9 cellular contexts compared by ENCODE assay signal in genomic region chr11:73660497-73661034, GRCh38. TPM values are rescaled to one million over a fixed set of nuclear protein-coding genes. Genes with fewer than 3 reads are reported as not detected.
DNase-seq lines count a peak whose midpoint lies in the region; ATAC-seq and TF ChIP-seq lines count a peak whose summit lies in the region.
"Had no signal": no experiment of that assay in that cellular context is flagged by ENCODE, and none has a peak within 500 bp of the region (broad histone marks: within the 10 kb centered on the region; RNA-seq: fewer than 3 reads in every experiment).

No MANE protein-coding gene starts in this region.

- no peak overlapping the region for H3K27ac ChIP-seq in duodenal mucosa (ENCODE audit: low read depth, low read length)

- peak overlapping the region; percentile 55 for H3K4me3 Mint-ChIP-seq in natural killer cell treated with Interleukin-12 subunit alpha and Interleukin-12 subunit beta and Interleukin-15 and Interleukin-18, amount 100 ng/mL, for 72 hours
- H3K4me3 Mint-ChIP-seq: activated CD8-positive, alpha-beta memory T cell treated with anti-CD3 and anti-CD28 coated beads, Interleukin-2, amount 10 ng/mL, durations not matched to agents 7 days and 5 days had no signal

- H3K27ac Mint-ChIP-seq in natural killer cell treated with Interleukin-12 subunit alpha and Interleukin-12 subunit beta and Interleukin-15 and Interleukin-18, amount 100 ng/mL, for 72 hours = no peak overlapping the region
- H3K27ac Mint-ChIP-seq: activated CD8-positive, alpha-beta memory T cell treated with anti-CD3 and anti-CD28 coated beads, Interleukin-2, amount 10 ng/mL, durations not matched to agents 7 days and 5 days had no signal

- TF ChIP-seq CTCF in AG09309 (IDR thresholded peaks at IDR 0.05; ENCODE audit: control insufficient read depth, insufficient read depth, low read depth, low read length, missing control alignments) (no peak), GM10266 (IDR thresholded peaks at IDR 0.05; ENCODE audit: control insufficient read depth, insufficient read depth, low read depth, missing control alignments) (no peak)

- H3K4me1 Mint-ChIP-seq in natural killer cell treated with Interleukin-12 subunit alpha and Interleukin-12 subunit beta and Interleukin-15 and Interleukin-18, amount 100 ng/mL, for 72 hours (ENCODE audit: low read depth in 2 of 2) = peaks cover 0 to 10% of the 10 kb centered on the region in 2 donors

- H3K4me3 ChIP-seq in AG09309 (ENCODE audit: control insufficient read depth, low read depth, low read length) = peak overlapping the region; percentile 39
- H3K4me3 ChIP-seq in duodenal mucosa (ENCODE audit: low read depth in 1 of 2, low read length in 2 of 2) = peak overlapping the region; percentile 42 to 52

- no peaks in the 10 kb centered on the region for H3K36me3 Mint-ChIP-seq in natural killer cell treated with Interleukin-12 subunit alpha and Interleukin-12 subunit beta and Interleukin-15 and Interleukin-18, amount 100 ng/mL, for 72 hours
- H3K36me3 Mint-ChIP-seq: activated CD8-positive, alpha-beta memory T cell treated with anti-CD3 and anti-CD28 coated beads, Interleukin-2, amount 10 ng/mL, durations not matched to agents 7 days and 5 days had no signal

- no peak for DNase-seq in AG09309 (ENCODE audit: low read depth)
- no peak for DNase-seq in natural killer cell treated with Interleukin-12 subunit alpha and Interleukin-12 subunit beta and Interleukin-15 and Interleukin-18, amount 100 ng/mL, for 72 hours (ENCODE audit: low spot score)
- no peak for DNase-seq in SW480 (ENCODE audit: low spot score)
- DNase-seq in GDM1 (lab: John Stamatoyannopoulos, UW) = no peak
- no peak for DNase-seq in GM10266 (ENCODE audit: extremely low spot score)

- no peaks in the 10 kb centered on the region for H3K9me3 ChIP-seq in duodenal mucosa (ENCODE audit: control insufficient read depth in 1 of 2, low read length in 2 of 2)

- peaks cover 0 to 6% of the 10 kb centered on the region in 2 donors for H3K27me3 Mint-ChIP-seq in natural killer cell treated with Interleukin-12 subunit alpha and Interleukin-12 subunit beta and Interleukin-15 and Interleukin-18, amount 100 ng/mL, for 72 hours
- H3K27me3 Mint-ChIP-seq: activated CD8-positive, alpha-beta memory T cell treated with anti-CD3 and anti-CD28 coated beads, Interleukin-2, amount 10 ng/mL, durations not matched to agents 7 days and 5 days had no signal

- ATAC-seq in HG03342 (IDR thresholded peaks at IDR 0.05; ENCODE audit: unreplicated experiment) (peak; percentile 16), GM21529 (IDR thresholded peaks at IDR 0.05; ENCODE audit: unreplicated experiment) (no peak)
- peak in 1 of 2 donors; percentile 6 for ATAC-seq in natural killer cell treated with Interleukin-12 subunit alpha and Interleukin-12 subunit beta and Interleukin-15 and Interleukin-18, amount 100 ng/mL, for 72 hours

- no peaks in the 10 kb centered on the region for H3K9me3 Mint-ChIP-seq in natural killer cell treated with Interleukin-12 subunit alpha and Interleukin-12 subunit beta and Interleukin-15 and Interleukin-18, amount 100 ng/mL, for 72 hours

- peaks cover 5 to 11% of the 10 kb centered on the region in 2 donors for H3K4me1 ChIP-seq in duodenal mucosa (ENCODE audit: control insufficient read depth in 1 of 2, insufficient read depth in 2 of 2, low read length in 2 of 2)

- no peaks in the 10 kb centered on the region for H3K36me3 ChIP-seq in duodenal mucosa (ENCODE audit: control insufficient read depth in 1 of 2, insufficient read depth in 2 of 2, low read length in 2 of 2)

- H3K9ac ChIP-seq in duodenal mucosa (ENCODE audit: low read depth in 1 of 2, low read length in 2 of 2) = peak overlapping the region in 1 of 2 donors; percentile 35

- H3K27me3 ChIP-seq in duodenal mucosa (ENCODE audit: control insufficient read depth in 1 of 2, insufficient read depth in 2 of 2, low read length in 2 of 2) = no peaks in the 10 kb centered on the region

RNA-seq across cellular contexts. Expression of gene PLEKHB1, which starts 14.2 kb away (rescaled TPM):
- 1 to 10 TPM in 1 of 2 donors, under 1 TPM in 1; 0.45 to 3.2 TPM for total RNA-seq in natural killer cell treated with Interleukin-12 subunit alpha and Interleukin-12 subunit beta and Interleukin-15 and Interleukin-18, amount 100 ng/mL, for 72 hours
